Comparison of ENCODE assay signal across 8 cellular contexts in genomic region chr9:21070171-21070571, GRCh38. TPM values are rescaled to one million over a fixed set of nuclear protein-coding genes. Genes with fewer than 3 reads are reported as not detected.
DNase-seq lines count a peak whose midpoint lies in the region; ATAC-seq and TF ChIP-seq lines count a peak whose summit lies in the region.

No MANE protein-coding gene starts in this region.

- H3K27me3 ChIP-seq in BE2C: no peaks in the 10 kb centered on the region; the same call in 1 of the 2 replicates
- no peaks in the 10 kb centered on the region for H3K27me3 ChIP-seq in esophagus muscularis mucosa

- H3K4me3 ChIP-seq in BE2C (ENCODE audit: low read depth, low read length): no peak overlapping the region
- H3K4me3 ChIP-seq in esophagus muscularis mucosa: peak overlapping the region in 3 of 4 donors; percentile 11 to 30 (median 18)

- intact Hi-C loops in esophagus muscularis mucosa (cut with DNase I): no loop called here

- H3K4me1 Mint-ChIP-seq in neural crest cell: peaks cover 4% of the 10 kb centered on the region

- peak; percentile 18 for TF ChIP-seq CTCF in BE2C (IDR thresholded peaks at IDR 0.05; ENCODE audit: low read depth, low read length)
- TF ChIP-seq CTCF in esophagus muscularis mucosa (IDR thresholded peaks at IDR 0.05): peak in 1 of 3 experiments; percentile 49
- TF ChIP-seq CTCF in neural crest cell (conservative IDR thresholded peaks at IDR 0.05): peak; percentile 42

- TF ChIP-seq POLR2A in esophagus muscularis mucosa (IDR thresholded peaks at IDR 0.05; ENCODE audit: low read depth): no peak

- H3K9me3 ChIP-seq in BE2C: no peaks in the 10 kb centered on the region
- no peaks in the 10 kb centered on the region for H3K9me3 ChIP-seq in esophagus muscularis mucosa

- no peak overlapping the region for H3K27ac Mint-ChIP-seq in neural crest cell (ENCODE audit: unreplicated experiment)

- H3K36me3 ChIP-seq in BE2C (no peaks in the 10 kb centered on the region), esophagus muscularis mucosa (no peaks in the 10 kb centered on the region)

- peak overlapping the region; percentile 36 to 77 (median 61) for H3K27ac ChIP-seq in esophagus muscularis mucosa (replicated peaks in 1 of 4)

- no peaks in the 10 kb centered on the region for H3K9me3 Mint-ChIP-seq in neural crest cell

- TF ChIP-seq EP300 in esophagus muscularis mucosa (IDR thresholded peaks at IDR 0.05): no peak

- 8% methylated on average over 4 of the region's 4 CpGs for WGBS in esophagus muscularis mucosa

- H3K4me1 ChIP-seq in BE2C: no peaks in the 10 kb centered on the region
- peaks cover 17 to 20% (median 19%) of the 10 kb centered on the region in 4 donors for H3K4me1 ChIP-seq in esophagus muscularis mucosa

- no peaks in the 10 kb centered on the region for H3K36me3 Mint-ChIP-seq in neural crest cell (ENCODE audit: low read depth)

- no peak overlapping the region for H3K4me3 Mint-ChIP-seq in neural crest cell

- ATAC-seq in HG03139 (IDR thresholded peaks at IDR 0.05; ENCODE audit: unreplicated experiment) (no peak), GM18909 (IDR thresholded peaks at IDR 0.05; ENCODE audit: poor library complexity, unreplicated experiment) (no peak)

- DNase-seq in BE2C (peak; percentile 18), NCI-H446 treated with DMSO at 0.1 percent for 48 hours (lab: John Stamatoyannopoulos, UW) (peak; percentile 73), esophagus muscularis mucosa (ENCODE audit: extremely low spot score) (peak; percentile 92), neural crest cell (ENCODE audit: low read depth, low spot score) (no peak), GM19240 (ENCODE audit: insufficient read length, low spot score) (no peak), NCI-H1417 (lab: John Stamatoyannopoulos, UW) (no peak)

- H3K27me3 Mint-ChIP-seq in neural crest cell (ENCODE audit: low read depth): no peaks in the 10 kb centered on the region

RNA-seq across cellular contexts. Expression of gene IFNB1, which starts 7.6 kb away (rescaled TPM):
- not detected for polyA plus RNA-seq in BE2C (2012; ENCODE audit: insufficient read depth, insufficient read length, low read depth)
- not detected for total RNA-seq in esophagus muscularis mucosa
- total RNA-seq in neural crest cell: not detected in 2 replicates

RNA-seq across cellular contexts. Expression of gene HACD4, which starts 38.7 kb away (rescaled TPM):
- 0.12 TPM for polyA plus RNA-seq in BE2C (2012; ENCODE audit: insufficient read depth, insufficient read length, low read depth)
- 10 to 100 TPM; 13.8 to 25.0 (median 17.9) TPM for total RNA-seq in esophagus muscularis mucosa
- total RNA-seq in neural crest cell: 0.72 and 0.75 TPM in 2 replicates

Comparison
In these comparisons a context has a peak if more than half of its experiments do, and no peak if none do; other contexts are left out.
1. DNase-seq: peak in BE2C (single experiment), NCI-H446 treated with DMSO at 0.1 percent for 48 hours (single experiment) and esophagus muscularis mucosa (single experiment); none in neural crest cell (single experiment), GM19240 (single experiment) and NCI-H1417 (0 of 3).